13 cellular contexts compared by ENCODE assay signal in genomic region chr19:4974855-4975469, GRCh38. TPM values are rescaled to one million over a fixed set of nuclear protein-coding genes. Genes with fewer than 3 reads are reported as not detected.
A peak's percentile ranks its signal among the peaks of the same experiment; 100 is the strongest.
DNase-seq lines count a peak whose midpoint lies in the region; TF ChIP-seq lines count a peak whose summit lies in the region.
"Had no signal": no experiment of that assay in that cellular context is flagged by ENCODE, and none has a peak within 500 bp of the region (broad histone marks: within the 10 kb centered on the region; RNA-seq: fewer than 3 reads in every experiment).

No MANE protein-coding gene starts in this region.

- no peak for DNase-seq in neural progenitor cell (ENCODE audit: low spot score)
- no peak for DNase-seq in mesenteric fat pad (ENCODE audit: low spot score)
- DNase-seq in activated effector memory CD4-positive, alpha-beta T cell treated with anti-CD3 and anti-CD28 coated beads, Interleukin-2, amount 50 U/mL, for 16 hours = no peak
- DNase-seq in 8988T = no peak
- no peak for DNase-seq in activated effector memory CD4-positive, alpha-beta T cell treated with Interleukin-2 at 50 U/mL for 16 hours
- DNase-seq: activated CD4-positive, alpha-beta T cell treated with anti-CD3 and anti-CD28 coated beads, Interleukin-2, amount 50 U/mL, for 48 hours; activated naive CD4-positive, alpha-beta T cell; DND-41; heart left ventricle; nucleus accumbens had no signal

- H3K27ac ChIP-seq in ACC112 (ENCODE audit: low read depth, low read length) (peak overlapping the region; percentile 93; the same call in 1 of the 2 replicates), HEK293 (ENCODE audit: extremely low read depth, low read depth, low read length) (no peak overlapping the region), neural progenitor cell (no peak overlapping the region)

- H3K36me3 Mint-ChIP-seq in brain = peaks cover 29% of the 10 kb centered on the region
- H3K36me3 Mint-ChIP-seq in neural progenitor cell = peaks cover 5% of the 10 kb centered on the region

- H3K4me1 ChIP-seq in ACC112 (ENCODE audit: control insufficient read depth, insufficient read depth, low read length, unreplicated experiment) = peaks cover 47% of the 10 kb centered on the region
- peaks cover 15% of the 10 kb centered on the region for H3K4me1 ChIP-seq in HEK293 (ENCODE audit: control insufficient read depth, insufficient read depth, low read length)
- peaks cover 5% of the 10 kb centered on the region for H3K4me1 ChIP-seq in neural progenitor cell

- no peaks in the 10 kb centered on the region for H3K9me3 Mint-ChIP-seq in brain
- no peaks in the 10 kb centered on the region for H3K9me3 Mint-ChIP-seq in neural progenitor cell

- H3K27ac Mint-ChIP-seq in brain (peak overlapping the region in 4 of 5 experiments; percentile 68 to 80 (median 73)), neural progenitor cell (peak overlapping the region; percentile 79)

- H3K4me3 ChIP-seq in ACC112 (ENCODE audit: low read depth, low read length) (no peak overlapping the region), HEK293 (ENCODE audit: low read depth, low read length) (no peak overlapping the region), neural progenitor cell (no peak overlapping the region)
- H3K4me3 ChIP-seq: heart left ventricle had no signal

- no peak overlapping the region for H3K9ac ChIP-seq in neural progenitor cell

- H2AFZ ChIP-seq in ACC112 (ENCODE audit: low read length, unreplicated experiment) (no peak overlapping the region), neural progenitor cell (replicated peaks) (no peak overlapping the region)

- peaks cover 5% of the 10 kb centered on the region for H3K27me3 Mint-ChIP-seq in brain
- H3K27me3 Mint-ChIP-seq in neural progenitor cell (ENCODE audit: insufficient read depth, low read depth) = peaks cover 7% of the 10 kb centered on the region

- H3K4me1 Mint-ChIP-seq in brain (peaks cover 90% of the 10 kb centered on the region), neural progenitor cell (peaks cover 56% of the 10 kb centered on the region)

- peaks cover 100% of the 10 kb centered on the region for H4K20me1 ChIP-seq in neural progenitor cell (ENCODE audit: low read depth)

- peaks cover 10% of the 10 kb centered on the region for H3F3A ChIP-seq in neural progenitor cell (ENCODE audit: low read depth)

- H3K4me2 ChIP-seq in neural progenitor cell = no peak overlapping the region

- no peaks in the 10 kb centered on the region for H3K9me3 ChIP-seq in HEK293 (ENCODE audit: control insufficient read depth, insufficient read depth, low read depth, low read length)
- no peaks in the 10 kb centered on the region for H3K9me3 ChIP-seq in neural progenitor cell (ENCODE audit: low read depth)
- H3K9me3 ChIP-seq: heart left ventricle had no signal

- H3K79me2 ChIP-seq in ACC112 (ENCODE audit: control insufficient read depth, insufficient read depth, low read length, unreplicated experiment) = peaks cover 71% of the 10 kb centered on the region
- H3K79me2 ChIP-seq in neural progenitor cell (ENCODE audit: low read depth) = peaks cover 100% of the 10 kb centered on the region

- TF ChIP-seq CTCF in HEK293 (tag by site-specific recombination; IDR thresholded peaks at IDR 0.05) (no peak), brain (conservative IDR thresholded peaks at IDR 0.05) (no peak), neural progenitor cell (IDR thresholded peaks at IDR 0.05) (no peak)

- POLR2A ChIA-PET in HEK293 (lab: Yijun Ruan, JAX) = interaction anchor here (0.6 to 0.7 kb wide), 2 partner anchors 33 to 1413 kb away, joined by 3 to 6 read pairs; no protein-coding TSS in a partner anchor

- peak overlapping the region; percentile 5 to 81 (median 59) for H3K4me3 Mint-ChIP-seq in brain
- H3K4me3 Mint-ChIP-seq in neural progenitor cell = peak overlapping the region; percentile 22

- no peaks in the 10 kb centered on the region for H3K36me3 ChIP-seq in ACC112 (ENCODE audit: insufficient read depth, low read length)
- peaks cover 0 to 10% of the 10 kb centered on the region in 2 experiments; a peak in 1 of 3 replicates for H3K36me3 ChIP-seq in HEK293 (ENCODE audit: control insufficient read depth in 2 of 2, insufficient read depth in 1 of 2, low read length in 2 of 2)
- no peaks in the 10 kb centered on the region for H3K36me3 ChIP-seq in neural progenitor cell

- CTCF ChIA-PET in HEK293 (lab: Yijun Ruan, JAX) = interaction anchor here (0.7 to 1.1 kb wide), 2 partner anchors 19 to 63 kb away, joined by 3 to 4 read pairs; no protein-coding TSS in a partner anchor

- no peaks in the 10 kb centered on the region for H3K27me3 ChIP-seq in ACC112 (ENCODE audit: insufficient read depth, low read length)
- no peaks in the 10 kb centered on the region for H3K27me3 ChIP-seq in neural progenitor cell
- H3K27me3 ChIP-seq: heart left ventricle had no signal

TF ChIP-seq in HEK293, 187 proteins besides CTCF, POLR2A, EP300 and RAD21:
- TF ChIP-seq ZNF138 (tag by site-specific recombination; IDR thresholded peaks at IDR 0.05; ENCODE audit: borderline replicate concordance) (no peak), ZNF341 (tag by site-specific recombination; IDR thresholded peaks at IDR 0.05; ENCODE audit: low read depth) (peak; percentile 36; the same call in 1 of the 2 replicates), ZNF623 (tag by site-specific recombination; IDR thresholded peaks at IDR 0.05) (peak; percentile 89), ZNF19 (tag by site-specific recombination; IDR thresholded peaks at IDR 0.05; ENCODE audit: low read depth) (no peak), ZNF366 (tag by site-specific recombination; conservative IDR thresholded peaks at IDR 0.05) (peak; percentile 39; the same call in 1 of the 2 replicates), ZNF701 (tag by site-specific recombination; IDR thresholded peaks at IDR 0.05) (no peak), ZSCAN4 (tag by site-specific recombination; IDR thresholded peaks at IDR 0.05) (no peak), ZNF792 (tag by site-specific recombination; IDR thresholded peaks at IDR 0.05) (no peak)

RNA-seq across cellular contexts. Expression of gene KDM4B, which starts 6.0 kb away (rescaled TPM):
- polyA plus RNA-seq in brain (ENCODE audit: insufficient read depth, low read depth, low replicate concordance) = 41.0 TPM
- total RNA-seq in neural progenitor cell (ENCODE audit: low replicate concordance) (16.0 and 45.1 TPM in 2 replicates), mesenteric fat pad (46.1 TPM)
